ENCODE assay signal across 8 cellular contexts in genomic region chrX:17375631-17376380, GRCh38. TPM values are rescaled to one million over a fixed set of nuclear protein-coding genes. Genes with fewer than 3 reads are reported as not detected.
DNase-seq lines count a peak whose midpoint lies in the region; ATAC-seq lines count a peak whose summit lies in the region.

No MANE protein-coding gene starts in this region.

- peaks cover 2% of the 10 kb centered on the region for H3K9me3 Mint-ChIP-seq in activated naive CD8-positive, alpha-beta T cell treated with anti-CD3 and anti-CD28 coated beads, Interleukin-2, amount 10 ng/mL, durations not matched to agents 7 days and 5 days
- no peaks in the 10 kb centered on the region for H3K9me3 Mint-ChIP-seq in activated CD4-positive, alpha-beta T cell treated with anti-CD3 and anti-CD28 coated beads, Interleukin-2, amount 10 ng/mL, durations not matched to agents 24 days and 14 days

- intact Hi-C loops in activated CD4-positive, alpha-beta T cell treated with anti-CD3 and anti-CD28 coated beads, Interleukin-2, amount 10 ng/mL, durations not matched to agents 24 days and 14 days (cut with micrococcal nuclease), result no loop called here

- peak overlapping the region; percentile 43 for H3K4me3 ChIP-seq in iPS-11a (ENCODE audit: low read depth, low read length)

- POLR2A ChIA-PET in activated naive CD8-positive, alpha-beta T cell treated with anti-CD3 and anti-CD28 coated beads, Interleukin-2, amount 10 ng/mL, durations not matched to agents 7 days and 5 days (lab: Charles Lee), result no interaction called here

- no peak for ATAC-seq in activated naive CD8-positive, alpha-beta T cell treated with anti-CD3 and anti-CD28 coated beads, Interleukin-2, amount 10 ng/mL, durations not matched to agents 7 days and 5 days (ENCODE audit: low read depth)

- H3K36me3 Mint-ChIP-seq in activated naive CD8-positive, alpha-beta T cell treated with anti-CD3 and anti-CD28 coated beads, Interleukin-2, amount 10 ng/mL, durations not matched to agents 7 days and 5 days, result no peaks in the 10 kb centered on the region
- H3K36me3 Mint-ChIP-seq in activated CD4-positive, alpha-beta T cell treated with anti-CD3 and anti-CD28 coated beads, Interleukin-2, amount 10 ng/mL, durations not matched to agents 24 days and 14 days (ENCODE audit: low read depth), result no peaks in the 10 kb centered on the region

- peak; percentile 58 for DNase-seq in DMS 273 (lab: John Stamatoyannopoulos, UW; ENCODE audit: unreplicated experiment)
- DNase-seq in DMS 273 treated with DMSO at 0.1 percent for 48 hours (lab: John Stamatoyannopoulos, UW), result no peak
- DNase-seq in activated naive CD8-positive, alpha-beta T cell treated with anti-CD3 and anti-CD28 coated beads, Interleukin-2, amount 10 ng/mL, durations not matched to agents 7 days and 5 days, result peak; percentile 27
- DNase-seq in stimulated activated CD8-positive, alpha-beta memory T cell treated with anti-CD3 and anti-CD28 coated beads, Interleukin-4, amount 100 ng/mL, for 48 hours, result peak; percentile 22
- no peak for DNase-seq in KBM-7
- DNase-seq in MV-4-11 (lab: John Stamatoyannopoulos, UW), result no peak
- no peak for DNase-seq in activated CD4-positive, alpha-beta T cell treated with anti-CD3 and anti-CD28 coated beads, Interleukin-2, amount 10 ng/mL, durations not matched to agents 24 days and 14 days

- in situ Hi-C loops in KBM-7 (cut with MboI; ENCODE audit: low pct_unique_long_range_greater_than_20kb, low sequenced_read_pairs), result no loop called here

- no peak overlapping the region for H3K4me3 Mint-ChIP-seq in activated naive CD8-positive, alpha-beta T cell treated with anti-CD3 and anti-CD28 coated beads, Interleukin-2, amount 10 ng/mL, durations not matched to agents 7 days and 5 days
- H3K4me3 Mint-ChIP-seq in activated CD4-positive, alpha-beta T cell treated with anti-CD3 and anti-CD28 coated beads, Interleukin-2, amount 10 ng/mL, durations not matched to agents 24 days and 14 days, result no peak overlapping the region

- peaks cover 43% of the 10 kb centered on the region for H3K27me3 Mint-ChIP-seq in activated naive CD8-positive, alpha-beta T cell treated with anti-CD3 and anti-CD28 coated beads, Interleukin-2, amount 10 ng/mL, durations not matched to agents 7 days and 5 days
- H3K27me3 Mint-ChIP-seq in activated CD4-positive, alpha-beta T cell treated with anti-CD3 and anti-CD28 coated beads, Interleukin-2, amount 10 ng/mL, durations not matched to agents 24 days and 14 days, result peaks cover 30% of the 10 kb centered on the region

- H3K27ac Mint-ChIP-seq in activated naive CD8-positive, alpha-beta T cell treated with anti-CD3 and anti-CD28 coated beads, Interleukin-2, amount 10 ng/mL, durations not matched to agents 7 days and 5 days, result no peak overlapping the region
- H3K27ac Mint-ChIP-seq in activated CD4-positive, alpha-beta T cell treated with anti-CD3 and anti-CD28 coated beads, Interleukin-2, amount 10 ng/mL, durations not matched to agents 24 days and 14 days, result no peak overlapping the region

- peaks cover 2% of the 10 kb centered on the region for H3K4me1 Mint-ChIP-seq in activated naive CD8-positive, alpha-beta T cell treated with anti-CD3 and anti-CD28 coated beads, Interleukin-2, amount 10 ng/mL, durations not matched to agents 7 days and 5 days
- peaks cover 2% of the 10 kb centered on the region for H3K4me1 Mint-ChIP-seq in activated CD4-positive, alpha-beta T cell treated with anti-CD3 and anti-CD28 coated beads, Interleukin-2, amount 10 ng/mL, durations not matched to agents 24 days and 14 days

RNA-seq across cellular contexts. Expression of gene NHS, which starts 0.8 kb away (rescaled TPM):
- total RNA-seq in activated naive CD8-positive, alpha-beta T cell treated with anti-CD3 and anti-CD28 coated beads, Interleukin-2, amount 10 ng/mL, durations not matched to agents 7 days and 5 days, result 1 to 10 TPM; 1.2 to 1.8 TPM
- 6.8 and 7.3 TPM in 2 replicates for total RNA-seq in activated CD4-positive, alpha-beta T cell treated with anti-CD3 and anti-CD28 coated beads, Interleukin-2, amount 10 ng/mL, durations not matched to agents 24 days and 14 days

Comparison
In these comparisons a context has a peak if more than half of its experiments do, and no peak if none do; other contexts are left out.
1. DNase-seq: peak in DMS 273 (single experiment), activated naive CD8-positive, alpha-beta T cell treated with anti-CD3 and anti-CD28 coated beads, Interleukin-2, amount 10 ng/mL, durations not matched to agents 7 days and 5 days (single experiment) and stimulated activated CD8-positive, alpha-beta memory T cell treated with anti-CD3 and anti-CD28 coated beads, Interleukin-4, amount 100 ng/mL, for 48 hours (single experiment); none in DMS 273 treated with DMSO at 0.1 percent for 48 hours (single experiment), KBM-7 (single experiment), MV-4-11 (single experiment) and activated CD4-positive, alpha-beta T cell treated with anti-CD3 and anti-CD28 coated beads, Interleukin-2, amount 10 ng/mL, durations not matched to agents 24 days and 14 days (single experiment).